ENCODE assay signal across 29 cellular contexts in genomic region chr16:1926223-1926718, GRCh38. TPM values are rescaled to one million over a fixed set of nuclear protein-coding genes. Genes with fewer than 3 reads are reported as not detected.
"Had no signal": no experiment of that assay in that cellular context is flagged by ENCODE, and none has a peak within 500 bp of the region (broad histone marks: within the 10 kb centered on the region; RNA-seq: fewer than 3 reads in every experiment).

No MANE protein-coding gene starts in this region.

- H3K4me3 ChIP-seq: coronary artery, heart left ventricle, left ventricle myocardium inferior, lower lobe of right lung, skin epidermis, testis, tibial nerve, upper lobe of right lung, vagina had no signal

- H3K9me3 ChIP-seq: heart left ventricle, left ventricle myocardium inferior, lower lobe of right lung, neutrophil, testis, tibial nerve, upper lobe of right lung, vagina had no signal

- DNase-seq: effector CD8-positive, alpha-beta T cell; heart left ventricle; hypothalamus; islet precursor cell; left ventricle myocardium inferior; lower lobe of right lung; naive B cell; nephron progenitor cell; posterior cingulate gyrus; stimulated activated CD4-positive, alpha-beta T cell treated with anti-CD3 and anti-CD28 coated beads, Interleukin-2, amount 100 ng/mL, for 24 hours; stimulated activated CD4-positive, alpha-beta T cell treated with anti-CD3 and anti-CD28 coated beads, Interleukin-4, amount 100 ng/mL, for 4 hours; stimulated activated naive B cell treated with anti-CD40 and anti-IgM and Interleukin-4, amounts not matched to agents 10 μg/mL and 1 μg/mL and 100 μg/mL, for 72 hours; stimulated activated naive CD8-positive, alpha-beta T cell treated with anti-CD3 and anti-CD28 coated beads, Interleukin-15, amount 100 ng/mL, for 72 hours; testis; upper lobe of right lung had no signal

- H3K36me3 ChIP-seq: heart left ventricle, left ventricle myocardium inferior, lower lobe of right lung, neutrophil, tibial nerve, upper lobe of right lung, vagina had no signal

- H3K27ac ChIP-seq: coronary artery, heart left ventricle, left ventricle myocardium inferior, lower lobe of right lung, neutrophil, skin epidermis, testis, tibial nerve, upper lobe of right lung, vagina had no signal

- ATAC-seq: esophagus mucosa; heart left ventricle; lower lobe of right lung; sciatic nerve; stimulated activated naive B cell treated with anti-CD40 and anti-IgM and Interleukin-4, amounts not matched to agents 10 μg/mL and 1 μg/mL and 100 μg/mL, for 72 hours; stimulated activated naive CD8-positive, alpha-beta T cell treated with anti-CD3 and anti-CD28 coated beads, Interleukin-15, amount 100 ng/mL, for 72 hours; upper lobe of right lung had no signal

- H3K27me3 ChIP-seq: testis, vagina had no signal

RNA-seq across cellular contexts. Expression of gene HS3ST6, which starts 8.1 kb away (rescaled TPM):
- total RNA-seq: dermis microvascular lymphatic vessel endothelial cell, fibroblast of lung, frontal cortex, glomerular endothelial cell, heart left ventricle, left ventricle myocardium inferior, osteocyte, pulmonary artery endothelial cell, sciatic nerve, subcutaneous adipose tissue, tibial nerve, upper lobe of right lung had no signal
- polyA plus RNA-seq: fibroblast of lung, heart left ventricle had no signal

RNA-seq across cellular contexts. Expression of gene RPL3L, which starts 28.2 kb away (rescaled TPM):
- total RNA-seq: dermis microvascular lymphatic vessel endothelial cell, fibroblast of lung, frontal cortex, glomerular endothelial cell, lower lobe of right lung, pulmonary artery endothelial cell, sciatic nerve, subcutaneous adipose tissue, tibial nerve, upper lobe of right lung, vagina had no signal
- polyA plus RNA-seq: fibroblast of lung had no signal
